Comparison of ENCODE assay signal across 8 cellular contexts in genomic region chr6:121334299-121335104, GRCh38. TPM values are rescaled to one million over a fixed set of nuclear protein-coding genes. Genes with fewer than 3 reads are reported as not detected.
A peak's percentile ranks its signal among the peaks of the same experiment; 100 is the strongest.
DNase-seq lines count a peak whose midpoint lies in the region; ATAC-seq and TF ChIP-seq lines count a peak whose summit lies in the region.

A gene with protein sequence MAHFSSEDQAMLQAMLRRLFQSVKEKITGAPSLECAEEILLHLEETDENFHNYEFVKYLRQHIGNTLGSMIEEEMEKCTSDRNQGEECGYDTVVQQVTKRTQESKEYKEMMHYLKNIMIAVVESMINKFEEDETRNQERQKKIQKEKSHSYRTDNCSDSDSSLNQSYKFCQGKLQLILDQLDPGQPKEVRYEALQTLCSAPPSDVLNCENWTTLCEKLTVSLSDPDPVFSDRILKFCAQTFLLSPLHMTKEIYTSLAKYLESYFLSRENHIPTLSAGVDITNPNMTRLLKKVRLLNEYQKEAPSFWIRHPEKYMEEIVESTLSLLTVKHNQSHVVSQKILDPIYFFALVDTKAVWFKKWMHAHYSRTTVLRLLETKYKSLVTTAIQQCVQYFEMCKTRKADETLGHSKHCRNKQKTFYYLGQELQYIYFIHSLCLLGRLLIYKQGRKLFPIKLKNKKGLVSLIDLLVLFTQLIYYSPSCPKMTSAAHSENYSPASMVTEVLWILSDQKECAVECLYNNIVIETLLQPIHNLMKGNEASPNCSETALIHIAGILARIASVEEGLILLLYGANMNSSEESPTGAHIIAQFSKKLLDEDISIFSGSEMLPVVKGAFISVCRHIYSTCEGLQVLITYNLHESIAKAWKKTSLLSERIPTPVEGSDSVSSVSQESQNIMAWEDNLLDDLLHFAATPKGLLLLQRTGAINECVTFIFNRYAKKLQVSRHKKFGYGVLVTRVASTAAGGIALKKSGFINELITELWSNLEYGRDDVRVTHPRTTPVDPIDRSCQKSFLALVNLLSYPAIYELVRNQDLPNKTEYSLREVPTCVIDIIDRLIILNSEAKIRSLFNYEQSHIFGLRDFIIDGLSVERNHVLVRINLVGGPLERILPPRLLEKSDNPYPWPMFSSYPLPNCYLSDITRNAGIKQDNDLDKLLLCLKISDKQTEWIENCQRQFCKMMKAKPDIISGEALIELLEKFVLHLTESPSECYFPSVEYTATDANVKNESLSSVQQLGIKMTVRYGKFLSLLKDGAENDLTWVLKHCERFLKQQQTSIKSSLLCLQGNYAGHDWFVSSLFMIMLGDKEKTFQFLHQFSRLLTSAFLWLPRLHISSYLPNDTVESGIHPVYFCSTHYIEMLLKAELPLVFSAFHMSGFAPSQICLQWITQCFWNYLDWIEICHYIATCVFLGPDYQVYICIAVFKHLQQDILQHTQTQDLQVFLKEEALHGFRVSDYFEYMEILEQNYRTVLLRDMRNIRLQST (minus strand): TSS chr6:121334480. CDS start chr6:121334430, 50 bp downstream.

- WGBS in ovary, 3 donors: 0 to 1% (median 1%) methylated on average over 52 of the region's 52 CpGs
- 1% methylated on average over 31 to 41 of the region's 52 CpGs for WGBS in thyroid gland, 2 donors

- DNase-seq in GM12865 (ENCODE audit: low read depth): peak; percentile 92
- DNase-seq in NCI-H128 (lab: John Stamatoyannopoulos, UW; ENCODE audit: unreplicated experiment): peak; percentile 50
- DNase-seq in activated naive CD8-positive, alpha-beta T cell treated with anti-CD3 and anti-CD28 coated beads, Interleukin-2, amount 50 U/mL, for 16 hours (ENCODE audit: low read depth, low spot score): peak; percentile 69
- peak; percentile 96 for DNase-seq in Right ventricle myocardium superior
- peak; percentile 91 to 96 (median 95) for DNase-seq in ovary
- peak; percentile 92 to 93 for DNase-seq in thyroid gland

- TF ChIP-seq CTCF in GM12865 (IDR thresholded peaks at IDR 0.05; ENCODE audit: insufficient read depth, low read depth, low read length, missing control alignments) (no peak), SU-DHL-6 (IDR thresholded peaks at IDR 0.05; ENCODE audit: insufficient read depth, low read length, poor library complexity, severe bottlenecking) (no peak), ovary (IDR thresholded peaks at IDR 0.05) (peak in 1 of 3 donors; percentile 31), thyroid gland (IDR thresholded peaks at IDR 0.05) (no peak)

- H3K4me1 ChIP-seq in ovary (ENCODE audit: insufficient read depth) (peaks cover 3% of the 10 kb centered on the region), thyroid gland (peaks cover 4 to 7% of the 10 kb centered on the region in 2 donors)

- no peak within 1 kb of the TSS for H3K27ac ChIP-seq in SU-DHL-6 (ENCODE audit: low read depth, low read length)
- peak within 1 kb of the TSS; percentile 82 to 95 for H3K27ac ChIP-seq in ovary
- H3K27ac ChIP-seq in thyroid gland: peak within 1 kb of the TSS; percentile 99 to 100 (median 99)

- no peaks in the 10 kb centered on the region for H3K9me2 ChIP-seq in SU-DHL-6 (replicated peaks; ENCODE audit: insufficient read depth, low read length)

- H3K36me3 ChIP-seq in SU-DHL-6 (ENCODE audit: low read length) (no peaks in the 10 kb centered on the region), ovary (no peaks in the 10 kb centered on the region), thyroid gland (no peaks in the 10 kb centered on the region)

- no peaks in the 10 kb centered on the region for H4K20me1 ChIP-seq in SU-DHL-6 (ENCODE audit: low read depth, low read length)

- ATAC-seq in HG02759 (IDR thresholded peaks at IDR 0.05; ENCODE audit: unreplicated experiment) (peak; percentile 94), Right ventricle myocardium superior (ENCODE audit: poor library complexity) (peak; percentile 100)

- peak within 1 kb of the TSS; percentile 93 for H3K4me2 ChIP-seq in SU-DHL-6 (ENCODE audit: low read depth, low read length, poor library complexity, severe bottlenecking)

- no peaks in the 10 kb centered on the region for H3K27me3 ChIP-seq in SU-DHL-6 (ENCODE audit: low read length)
- no peaks in the 10 kb centered on the region for H3K27me3 ChIP-seq in ovary
- H3K27me3 ChIP-seq in thyroid gland: no peaks in the 10 kb centered on the region

- peak; percentile 29 for TF ChIP-seq EP300 in ovary (IDR thresholded peaks at IDR 0.05)

- no peaks in the 10 kb centered on the region for H3K9me3 ChIP-seq in SU-DHL-6 (ENCODE audit: insufficient read depth, low read length)
- no peaks in the 10 kb centered on the region for H3K9me3 ChIP-seq in ovary
- no peaks in the 10 kb centered on the region for H3K9me3 ChIP-seq in thyroid gland

- TF ChIP-seq POLR2A in ovary (IDR thresholded peaks at IDR 0.05): peak; percentile 64
- peak in 1 of 2 donors; percentile 79 for TF ChIP-seq POLR2A in thyroid gland (IDR thresholded peaks at IDR 0.05)

- peaks cover 8% of the 10 kb centered on the region; the same call in 1 of the 2 replicates for H3K79me2 ChIP-seq in SU-DHL-6 (ENCODE audit: insufficient read depth, low read length)

- H2AFZ ChIP-seq in SU-DHL-6 (ENCODE audit: low read depth, low read length, severe bottlenecking): peak within 1 kb of the TSS; percentile 99

- no peaks in the 10 kb centered on the region for H3F3A ChIP-seq in SU-DHL-6 (ENCODE audit: insufficient read depth)

- H3K9ac ChIP-seq in SU-DHL-6 (ENCODE audit: low read length): peak within 1 kb of the TSS; percentile 67

- H3K4me3 ChIP-seq in GM12865 (ENCODE audit: low read depth, low read length): peak within 1 kb of the TSS; percentile 98
- peak within 1 kb of the TSS; percentile 73 for H3K4me3 ChIP-seq in SU-DHL-6 (ENCODE audit: insufficient read depth, low read length, poor library complexity, severe bottlenecking)
- H3K4me3 ChIP-seq in ovary: peak within 1 kb of the TSS; percentile 53
- peak within 1 kb of the TSS; percentile 49 to 69 (median 65) for H3K4me3 ChIP-seq in thyroid gland (replicated peaks in 1 of 3)

- intact Hi-C loops in Right ventricle myocardium superior (cut with DNase I) (no loop called here), ovary (cut with DNase I) (no loop called here), thyroid gland (cut with DNase I) (no loop called here)

RNA-seq across cellular contexts. Expression of the gene that starts here (rescaled TPM):
- 3.9 TPM for total RNA-seq in Right ventricle myocardium superior
- total RNA-seq in ovary: 10 to 100 TPM in 1 of 7 donors, 1 to 10 TPM in 6; 6.3 to 13.4 (median 8.6) TPM
- 1 to 10 TPM; 2.4 to 2.8 TPM for polyA plus RNA-seq in ovary
- total RNA-seq in thyroid gland: 10 to 100 TPM; 14.9 to 27.1 (median 22.4) TPM
